19 cellular contexts compared by ENCODE assay signal in genomic region chr16:1159325-1159972, GRCh38. TPM values are rescaled to one million over a fixed set of nuclear protein-coding genes. Genes with fewer than 3 reads are reported as not detected.
DNase-seq lines count a peak whose midpoint lies in the region; ATAC-seq, FAIRE-seq and TF ChIP-seq lines count a peak whose summit lies in the region.
"Had no signal": no experiment of that assay in that cellular context is flagged by ENCODE, and none has a peak within 500 bp of the region (broad histone marks: within the 10 kb centered on the region; RNA-seq: fewer than 3 reads in every experiment).

No MANE protein-coding gene starts in this region.

- no peak for TF ChIP-seq CTCF in heart right ventricle (IDR thresholded peaks at IDR 0.05)
- TF ChIP-seq CTCF in H1 (IDR thresholded peaks at IDR 0.05; ENCODE audit: control extremely low read depth in 1 of 3, insufficient read depth in 1 of 3, low read depth in 1 of 3, low read length in 3 of 3): no peak
- TF ChIP-seq CTCF in pancreas (IDR thresholded peaks at IDR 0.05): no peak
- no peak for TF ChIP-seq CTCF in omental fat pad (IDR thresholded peaks at IDR 0.05)

- POLR2A ChIA-PET in H1 (lab: Charles Lee; ENCODE audit: partially characterized antibody): interaction anchor here (1.3 to 2.0 kb wide), 3 partner anchors 13 to 25 kb away, joined by 3 to 5 read pairs (median 4); no protein-coding TSS in a partner anchor

- H2BK120ac ChIP-seq in H1 (replicated peaks; ENCODE audit: low read depth, low read length): no peak overlapping the region

- H4K5ac ChIP-seq in H1 (ENCODE audit: insufficient read length, low read depth, low read length): no peak overlapping the region

- H3K23me2 ChIP-seq in H1 (ENCODE audit: low read depth, low read length): no peaks in the 10 kb centered on the region

- TF ChIP-seq POLR2A in H1 (IDR thresholded peaks at IDR 0.05; ENCODE audit: control extremely low read depth in 1 of 2, low read depth in 2 of 2, low read length in 2 of 2): no peak

- H3K23ac ChIP-seq in H1 (ENCODE audit: insufficient read length): no peak overlapping the region

- intact Hi-C loops in heart right ventricle (cut with DNase I) (no loop called here), left cardiac atrium (cut with DNase I) (no loop called here), pancreas (cut with DNase I) (no loop called here)

- H4K20me1 ChIP-seq in H1 (replicated peaks in 1 of 2; ENCODE audit: control insufficient read depth in 1 of 2, insufficient read depth in 2 of 2, low read length in 2 of 2): peaks cover 18 to 41% of the 10 kb centered on the region in 2 experiments

- peak overlapping the region in 8 of 10 donors; percentile 25 to 82 (median 50) for H3K27ac ChIP-seq in heart right ventricle
- no peak overlapping the region for H3K27ac ChIP-seq in H1 (ENCODE audit: low read depth, low read length)
- peak overlapping the region; percentile 14 to 53 (median 35) for H3K27ac ChIP-seq in pancreas

- no peak overlapping the region for H3K4me2 ChIP-seq in H1 (ENCODE audit: insufficient read depth in 1 of 2, low read depth in 2 of 2, low read length in 2 of 2)
- H3K4me2 ChIP-seq: smooth muscle cell had no signal

- peaks cover 0 to 36% (median 17%) of the 10 kb centered on the region in 9 donors for H3K4me1 ChIP-seq in heart right ventricle
- H3K4me1 ChIP-seq in H1 (replicated peaks in 1 of 4; ENCODE audit: control insufficient read depth in 3 of 4, insufficient read depth in 4 of 4, low read length in 3 of 4): peaks cover 0 to 11% (median 5%) of the 10 kb centered on the region in 4 experiments; a peak in 4 of 7 replicates
- peaks cover 14 to 22% (median 22%) of the 10 kb centered on the region in 3 donors for H3K4me1 ChIP-seq in pancreas

- TF ChIP-seq RAD21 in H1 (IDR thresholded peaks at IDR 0.05 in 1 of 2, conservative IDR thresholded peaks at IDR 0.05 in 1 of 2; ENCODE audit: low read depth in 2 of 2, low read length in 2 of 2): no peak

- H2AK5ac ChIP-seq in H1 (ENCODE audit: low read depth, low read length): no peak overlapping the region

- no peak overlapping the region for H3K14ac ChIP-seq in H1 (ENCODE audit: insufficient read length)

- no peak overlapping the region for H2AFZ ChIP-seq in H1 (ENCODE audit: low read length)

- no peak for FAIRE-seq in H1 (lab: Jason Lieb, UNC)
- FAIRE-seq in pancreas (lab: Jason Lieb, UNC): no peak

- no peak overlapping the region for H2BK15ac ChIP-seq in H1 (ENCODE audit: low read length)

- no peak overlapping the region for H4K91ac ChIP-seq in H1 (replicated peaks; ENCODE audit: insufficient read length, low read length)

- no peak overlapping the region for H2BK5ac ChIP-seq in H1 (ENCODE audit: low read depth, low read length)

- H3K79me1 ChIP-seq in H1 (ENCODE audit: low read depth, low read length): peaks cover 17% of the 10 kb centered on the region

- H3K9me3 ChIP-seq in heart right ventricle (no peaks in the 10 kb centered on the region), H1 (ENCODE audit: insufficient read depth in 2 of 2, low read depth in 1 of 2, low read length in 1 of 2) (no peaks in the 10 kb centered on the region), pancreas (no peaks in the 10 kb centered on the region)

- H2BK20ac ChIP-seq in H1 (ENCODE audit: low read length): no peak overlapping the region

- 46 to 55% methylated on average over 28 of the region's 28 CpGs for WGBS in heart right ventricle, 2 donors
- 87% methylated on average over 26 of the region's 28 CpGs; no CpG with 5 or more reads in 1 of the 2 experiments for WGBS in H1 (ENCODE audit: extremely low coverage in 1 of 2, insufficient coverage in 1 of 2, insufficient read length in 1 of 2, insufficient replicate concordance in 2 of 2, low coverage in 1 of 2, low lambda C conversion rate in 2 of 2, missing lambda C conversion rate in 1 of 2), 2 experiments
- WGBS in pancreas, 2 donors: 31 to 35% methylated on average over 28 of the region's 28 CpGs

- H3K36me3 ChIP-seq in heart right ventricle: no peaks in the 10 kb centered on the region
- peaks cover 0 to 2% (median under 1%) of the 10 kb centered on the region in 4 experiments; a peak in 3 of 8 replicates for H3K36me3 ChIP-seq in H1 (ENCODE audit: control insufficient read depth in 2 of 4, insufficient read depth in 4 of 4, low read length in 3 of 4)
- H3K36me3 ChIP-seq in pancreas: no peaks in the 10 kb centered on the region

- DNase-seq in heart right ventricle (peak in 1 of 2 donors; percentile 36), left cardiac atrium (no peak), H1 (ENCODE audit: low read depth in 1 of 2, low spot score in 2 of 2) (no peak), pancreas (no peak), NCI-H510A treated with DMSO at 0.1 percent for 48 hours (lab: John Stamatoyannopoulos, UW) (no peak), omental fat pad (ENCODE audit: low spot score) (no peak)
- DNase-seq: activated CD4-positive, CD25-positive, alpha-beta regulatory T cell treated with anti-CD3 and anti-CD28 coated beads, Interleukin-2, amount 50 U/mL, for 72 hours; activated CD8-positive, alpha-beta memory T cell treated with anti-CD3 and anti-CD28 coated beads, Interleukin-2, amount 50 U/mL, for 4 hours; activated naive CD8-positive, alpha-beta T cell treated with anti-CD3 and anti-CD28 coated beads for 36 hours; DND-41; erythroblast; MM.1S; OCI-M1; T-cell had no signal

- ATAC-seq in heart right ventricle: peak in 1 of 8 donors; percentile 7
- ATAC-seq in left cardiac atrium: no peak
- peak; percentile 11 to 23 (median 16) for ATAC-seq in pancreas
- no peak for ATAC-seq in HG02938 (IDR thresholded peaks at IDR 0.05; ENCODE audit: unreplicated experiment)
- ATAC-seq in GM19023 (IDR thresholded peaks at IDR 0.05; ENCODE audit: unreplicated experiment): no peak
- ATAC-seq in omental fat pad (ENCODE audit: low FRiP score): no peak
- ATAC-seq: natural killer cell treated with Interleukin-12 subunit alpha and Interleukin-12 subunit beta and Interleukin-15 and Interleukin-18, amount 100 ng/mL, for 72 hours; T-cell had no signal

- H3K56ac ChIP-seq in H1 (replicated peaks; ENCODE audit: insufficient read length, low read depth, low read length): no peak overlapping the region

- no peak overlapping the region for H3K4ac ChIP-seq in H1 (replicated peaks; ENCODE audit: insufficient read length, low read depth, low read length)

- peak overlapping the region; percentile 11; the same call in 1 of the 2 replicates for H4K8ac ChIP-seq in H1 (ENCODE audit: extremely low read depth, insufficient read depth, low read length)

- H3K79me2 ChIP-seq in H1 (ENCODE audit: control insufficient read depth in 1 of 2, insufficient read depth in 2 of 2, low read length in 2 of 2): peaks cover 0 to 33% of the 10 kb centered on the region in 2 experiments; a peak in 1 of 4 replicates

- CTCF ChIA-PET in H1 (lab: Charles Lee; ENCODE audit: partially characterized antibody): interaction anchor here (0.9 to 1.4 kb wide), 3 partner anchors 24 to 86 kb away, joined by 3 to 6 read pairs (median 3); no protein-coding TSS in a partner anchor

- no peak for TF ChIP-seq EP300 in H1 (IDR thresholded peaks at IDR 0.05; ENCODE audit: borderline replicate concordance in 1 of 2, low read depth in 2 of 2, low read length in 2 of 2)

- H2BK12ac ChIP-seq in H1 (ENCODE audit: low read depth, low read length): no peak overlapping the region

- peaks cover under 1 to 75% (median 54%) of the 10 kb centered on the region in 7 donors for H3K27me3 ChIP-seq in heart right ventricle
- peaks cover 0 to 3% (median 0%) of the 10 kb centered on the region in 4 experiments; a peak in 1 of 7 replicates for H3K27me3 ChIP-seq in H1 (replicated peaks in 1 of 4; ENCODE audit: control insufficient read depth in 3 of 4, extremely low read depth in 1 of 4, insufficient read depth in 3 of 4, low read length in 3 of 4)
- H3K27me3 ChIP-seq in pancreas: peaks cover 0 to 4% (median 1%) of the 10 kb centered on the region in 4 donors

- no peak overlapping the region for H3K9ac ChIP-seq in H1 (replicated peaks in 1 of 4; ENCODE audit: extremely low read depth in 1 of 4, low read depth in 3 of 4, low read length in 3 of 4)

- no peak overlapping the region for H3K18ac ChIP-seq in H1 (ENCODE audit: extremely low read depth, low read length)

- H3K4me3 ChIP-seq in heart right ventricle: peak overlapping the region in 5 of 10 donors; percentile 13 to 22 (median 15)
- H3K4me3 ChIP-seq in H1 (ENCODE audit: extremely low read depth in 1 of 4, insufficient read depth in 2 of 4, low read depth in 3 of 4, low read length in 4 of 4): no peak overlapping the region
- no peak overlapping the region for H3K4me3 ChIP-seq in pancreas
- H3K4me3 ChIP-seq: smooth muscle cell had no signal

TF ChIP-seq in H1, 55 proteins besides CTCF, POLR2A, EP300 and RAD21 (continues in another document):
- TF ChIP-seq CBX8 (IDR thresholded peaks at IDR 0.05; ENCODE audit: borderline replicate concordance, low read depth, low read length) (no peak), SP4 (IDR thresholded peaks at IDR 0.05; ENCODE audit: low read length) (no peak), ASH2L (IDR thresholded peaks at IDR 0.05; ENCODE audit: low read length) (no peak), ATF3 (IDR thresholded peaks at IDR 0.05; ENCODE audit: insufficient read depth, low read depth, low read length) (no peak), RBBP5 (IDR thresholded peaks at IDR 0.05; ENCODE audit: borderline replicate concordance, low read depth, low read length) (no peak)

RNA-seq across cellular contexts. Expression of gene CACNA1H, which starts 6.5 kb away (rescaled TPM):
- total RNA-seq in heart right ventricle (1 to 10 TPM; 1.7 to 6.0 (median 2.2) TPM), left cardiac atrium (1 to 10 TPM; 6.0 to 7.1 TPM), pancreas (1 to 10 TPM; 2.5 to 5.4 (median 3.6) TPM), omental fat pad (10 to 100 TPM in 2 of 4 donors, 1 to 10 TPM in 2; 1.8 to 13.6 (median 10.2) TPM)
- polyA plus RNA-seq in heart right ventricle (1 to 10 TPM; 7.1 to 8.7 TPM), H1 (2011; rRNA removed) (14.0 and 27.4 TPM in 2 replicates), pancreas (10 to 100 TPM; 12.8 to 20.5 TPM)
- 27.2 and 28.7 TPM in 2 replicates for total RNA-seq in H1 (2021; fragmentation: NEBNext Ultra II Directional; extraction: Animal tissue kit (Norgen Biotek cat#: 25700))
- 21.0 TPM for polyA plus RNA-seq in H1 (2011; cell fraction: cytosol; rRNA removed)
- 192 TPM for polyA plus RNA-seq in H1 (2011; cell fraction: nucleus; rRNA removed)
- 17.0 to 33.1 TPM (median 28.7 TPM) in 4 replicates for polyA plus RNA-seq in H1 (2012, experiment 1 of 2)
- polyA plus RNA-seq in H1 (2012, experiment 2 of 2): 13.4 TPM
- polyA plus RNA-seq in H1 (2013, experiment 1 of 2): 23.4 TPM
- 21.4 TPM for polyA plus RNA-seq in H1 (2013, experiment 2 of 2)
- 19.8 and 20.5 TPM in 2 replicates for polyA minus RNA-seq in H1 (2011; rRNA and poly(A)+ RNA removed)
- polyA minus RNA-seq in H1 (2011; cell fraction: cytosol; rRNA and poly(A)+ RNA removed): 16.3 TPM
- 43.3 TPM for polyA minus RNA-seq in H1 (2011; cell fraction: nucleus; rRNA and poly(A)+ RNA removed)
- total RNA-seq: HT1080 had no signal

Comparison
In these comparisons a context has a peak if more than half of its experiments do, and no peak if none do; other contexts are left out.
1. ATAC-seq: peak in pancreas (4 of 4); none in left cardiac atrium (0 of 2), HG02938 (single experiment), GM19023 (single experiment) and omental fat pad (single experiment).